1 cellular context compared by ENCODE assay signal in genomic region chr9:78544260-78544659, GRCh38.
TF ChIP-seq lines count a peak whose summit lies in the region.

No MANE protein-coding gene starts in this region.

TF ChIP-seq in HepG2, 621 proteins besides CTCF, POLR2A, EP300 and RAD21 (continued from another document):
- TF ChIP-seq ATF4 (CRISPR knock-in tag; IDR thresholded peaks at IDR 0.05), result no peak
- no peak for TF ChIP-seq MED1 (CRISPR knock-in tag; IDR thresholded peaks at IDR 0.05)
- 0 out of 2 replicates have a peak, but pooled peaks have one; percentile 31 for TF ChIP-seq MAFF (IDR thresholded peaks at IDR 0.05; ENCODE audit: low read depth, low read length)
- no peak for TF ChIP-seq SPEN (CRISPR knock-in tag; IDR thresholded peaks at IDR 0.05; ENCODE audit: low read depth)
- no peak for TF ChIP-seq NR3C1 (CRISPR knock-in tag; IDR thresholded peaks at IDR 0.05)
- TF ChIP-seq MAFK (conservative IDR thresholded peaks at IDR 0.05 in 1 of 2, IDR thresholded peaks at IDR 0.05 in 1 of 2; ENCODE audit: low read length in 2 of 2), result peak; percentile 33 to 60; a peak in 3 of 4 replicates
- no peak for TF ChIP-seq SIX1 (CRISPR knock-in tag; IDR thresholded peaks at IDR 0.05; ENCODE audit: borderline replicate concordance)
- no peak for TF ChIP-seq PPARG (CRISPR knock-in tag; conservative IDR thresholded peaks at IDR 0.05)
- no peak for TF ChIP-seq ZBTB4 (CRISPR knock-in tag; IDR thresholded peaks at IDR 0.05; ENCODE audit: borderline replicate concordance)
- no peak for TF ChIP-seq ISX (CRISPR knock-in tag; conservative IDR thresholded peaks at IDR 0.05)
- TF ChIP-seq HNRNPH1 (optimal IDR thresholded peaks at IDR 0.05; ENCODE audit: low read depth, low read length), result no peak
